In genomic region chr16:70454221-70455034, GRCh38 we compare ENCODE assay signal across 8 cellular contexts. TPM values are rescaled to one million over a fixed set of nuclear protein-coding genes. Genes with fewer than 3 reads are reported as not detected.
DNase-seq lines count a peak whose midpoint lies in the region; ATAC-seq and TF ChIP-seq lines count a peak whose summit lies in the region.

FCSK (plus strand) TSS chr16:70454595; CDS start chr16:70463191, 8,596 bp downstream.

- no peak for TF ChIP-seq CTCF in choroid plexus epithelial cell (conservative IDR thresholded peaks at IDR 0.05; ENCODE audit: low read depth, low read length)

- peak within 1 kb of the TSS; percentile 91 for H3K4me3 ChIP-seq in choroid plexus epithelial cell (ENCODE audit: low read depth, low read length)

- ATAC-seq in HG02840 (IDR thresholded peaks at IDR 0.05; ENCODE audit: low FRiP score, unreplicated experiment) = peak; percentile 73
- peak; percentile 87 for ATAC-seq in left colon

- peak; percentile 63 for DNase-seq in NCI-H2107 treated with DMSO at 0.1 percent for 48 hours (lab: John Stamatoyannopoulos, UW; ENCODE audit: unreplicated experiment)
- no peak for DNase-seq in NCI-H2107 (lab: John Stamatoyannopoulos, UW)
- peak; percentile 61 to 64 for DNase-seq in NCI-H1930 (lab: John Stamatoyannopoulos, UW)
- peak; percentile 56 for DNase-seq in activated CD4-positive, alpha-beta T cell treated with anti-CD3 and anti-CD28 coated beads for 1 hour
- DNase-seq in choroid plexus epithelial cell (ENCODE audit: low read depth) = peak; percentile 64
- DNase-seq in left colon = peak; percentile 55 to 84
- DNase-seq in stimulated activated CD4-positive, alpha-beta T cell treated with anti-CD3 and anti-CD28 coated beads, Interleukin-1b, Interleukin-23, amount 100 ng/mL, for 48 hours = peak; percentile 52

- intact Hi-C loops in left colon (cut with DNase I, micrococcal nuclease) = loop anchor here in 1 of 2 donors (10.0 kb wide), 1 partner anchor 60 kb away; no protein-coding TSS in a partner anchor

RNA-seq across cellular contexts. Expression of gene FCSK, which starts in this region (rescaled TPM):
- 10 to 100 TPM; 36.5 to 48.8 TPM for total RNA-seq in left colon
